11 cellular contexts compared by ENCODE assay signal in genomic region chr10:7744307-7744706, GRCh38. TPM values are rescaled to one million over a fixed set of nuclear protein-coding genes. Genes with fewer than 3 reads are reported as not detected.
"Had no signal": no experiment of that assay in that cellular context is flagged by ENCODE, and none has a peak within 500 bp of the region (broad histone marks: within the 10 kb centered on the region; RNA-seq: fewer than 3 reads in every experiment).

No MANE protein-coding gene starts in this region.

- DNase-seq: GM23248, GOT3, H7, H9, HCEC 1CT, HFFc6 had no signal

- H3K4me2 ChIP-seq: GM23338 had no signal

- FAIRE-seq: H54 had no signal

- H2AFZ ChIP-seq: GM23248, GM23338 had no signal

- H3K9ac ChIP-seq: GM23248 had no signal

- H3K4me3 ChIP-seq: GM23248, GM23338, HAP-1 had no signal

- H3K27ac ChIP-seq: GM23248 had no signal

- ATAC-seq: GM23338, HCT116 had no signal

- H3K36me3 ChIP-seq: HAP-1 had no signal

- H3K9me3 ChIP-seq: HAP-1 had no signal

RNA-seq across cellular contexts. Expression of gene ITIH2, which starts 41.2 kb away (rescaled TPM):
- total RNA-seq: GM23248, GM23338, H4, H7, H9, HFFc6 had no signal
- polyA plus RNA-seq: GM23248 had no signal
